ENCODE assay signal across 8 cellular contexts in genomic region chr16:20740901-20741491, GRCh38.
DNase-seq lines count a peak whose midpoint lies in the region; ATAC-seq lines count a peak whose summit lies in the region.

No MANE protein-coding gene starts in this region.

- H3K9ac ChIP-seq in NT2/D1 (ENCODE audit: insufficient read length, low read depth) = peak overlapping the region; percentile 89

- H3K4me1 ChIP-seq in NT2/D1 (ENCODE audit: insufficient read depth, insufficient read length) = peaks cover 5% of the 10 kb centered on the region

- DNase-seq in COR-L47 (lab: John Stamatoyannopoulos, UW) = peak; percentile 67
- DNase-seq in HS-5 (ENCODE audit: low read depth) = peak; percentile 35
- peak; percentile 71 for DNase-seq in NT2/D1 (ENCODE audit: low read depth, low spot score)
- DNase-seq in activated CD8-positive, alpha-beta memory T cell treated with anti-CD3 and anti-CD28 coated beads, Interleukin-2, amount 50 U/mL, for 48 hours = peak; percentile 94
- DNase-seq in epidermal melanocyte (ENCODE audit: insufficient read length, low spot score) = peak; percentile 87
- peak; percentile 57 for DNase-seq in middle frontal gyrus (ENCODE audit: extremely low spot score, low spot score)
- DNase-seq in stimulated activated CD8-positive, alpha-beta memory T cell treated with anti-CD3 and anti-CD28 coated beads, Interleukin-2, amount 100 ng/mL, for 1 hour (ENCODE audit: low read depth in 2 of 2) = peak; percentile 81 to 85

- H3K4me3 ChIP-seq in NT2/D1 (ENCODE audit: insufficient read length, low read depth) = peak overlapping the region; percentile 100

- peaks cover 41% of the 10 kb centered on the region for H3K36me3 ChIP-seq in NT2/D1 (ENCODE audit: insufficient read depth, insufficient read length, low read length)

- H3K9me3 ChIP-seq in NT2/D1 (ENCODE audit: insufficient read depth, low read length) = no peaks in the 10 kb centered on the region

- H3K27me3 ChIP-seq in NT2/D1 (ENCODE audit: insufficient read depth, insufficient read length) = no peaks in the 10 kb centered on the region

- ATAC-seq in GM21367 (IDR thresholded peaks at IDR 0.05; ENCODE audit: unreplicated experiment) = peak; percentile 68

Comparison
In these comparisons a context has a peak if more than half of its experiments do, and no peak if none do; other contexts are left out.
1. Peak in every context shown above with its lines: DNase-seq, ATAC-seq and H3K4me3 ChIP-seq.
2. DNase-seq: peak in every context shown above with its lines; median percentile 94 in activated CD8-positive, alpha-beta memory T cell treated with anti-CD3 and anti-CD28 coated beads, Interleukin-2, amount 50 U/mL, for 48 hours; 87 in epidermal melanocyte; 83 in stimulated activated CD8-positive, alpha-beta memory T cell treated with anti-CD3 and anti-CD28 coated beads, Interleukin-2, amount 100 ng/mL, for 1 hour; 71 in NT2/D1; 67 in COR-L47; 57 in middle frontal gyrus; 35 in HS-5.